Comparison of ENCODE assay signal across 18 cellular contexts in the genomic region with DNA sequence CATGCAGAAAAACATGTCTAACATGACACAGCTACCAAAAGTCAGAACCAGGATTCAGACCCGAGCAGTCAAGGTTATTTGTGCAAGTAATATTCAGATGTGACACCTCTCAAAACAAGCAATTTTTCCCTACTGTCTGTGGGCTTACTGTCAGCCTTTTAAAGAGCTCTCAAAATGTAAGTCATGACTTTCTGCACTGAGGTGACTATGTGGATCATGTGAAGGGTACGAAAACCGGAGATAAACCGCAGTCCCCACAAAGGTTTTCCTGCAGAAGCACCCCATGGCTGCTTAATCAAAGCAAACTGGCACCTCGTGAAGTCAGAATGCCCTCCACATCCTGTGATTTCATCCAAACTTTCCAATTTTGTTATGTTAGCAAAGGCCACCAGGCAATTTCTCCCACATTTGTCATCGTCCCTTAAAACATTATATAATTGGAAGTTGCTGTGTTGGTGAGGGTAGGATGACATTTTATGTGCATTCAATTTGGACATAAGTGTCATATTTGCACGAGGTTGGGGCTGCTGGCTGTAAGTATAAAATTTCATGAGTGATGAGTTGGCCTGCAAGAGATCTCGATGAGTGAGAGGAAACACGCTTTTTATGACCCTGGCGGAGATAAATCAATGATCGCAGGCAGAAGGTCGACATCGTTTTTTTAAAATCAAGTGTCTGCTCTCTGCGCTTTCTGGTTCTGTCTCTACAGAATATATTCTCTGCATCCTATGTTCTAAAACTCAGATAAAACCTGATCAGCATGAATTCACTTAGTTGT.
DNase-seq lines count a peak whose midpoint lies in the region.
"Had no signal": no experiment of that assay in that cellular context is flagged by ENCODE, and none has a peak within 500 bp of the region (broad histone marks: within the 10 kb centered on the region; RNA-seq: fewer than 3 reads in every experiment).

No MANE protein-coding gene starts in this region.

- DNase-seq in Daoy (ENCODE audit: low read depth), result peak; percentile 57
- DNase-seq in HT1080 (ENCODE audit: low read depth), result peak; percentile 19
- peak; percentile 57 for DNase-seq in NCI-H187 treated with DMSO at 0.1 percent for 48 hours (lab: John Stamatoyannopoulos, UW)
- DNase-seq in left kidney (ENCODE audit: low read depth, low spot score), result peak; percentile 39
- DNase-seq in NCI-H2081 treated with DMSO at 0.1 percent for 48 hours (lab: John Stamatoyannopoulos, UW), result no peak
- no peak for DNase-seq in NCI-H69 (lab: John Stamatoyannopoulos, UW)
- DNase-seq in NCI-H446 (lab: John Stamatoyannopoulos, UW), result no peak
- DNase-seq: ACHN; CD8-positive, alpha-beta T cell; EL; GOT3; HCEC 1CT; Kasumi-1; MG63; NCI-H1048; NCI-H1694; NCI-H345; T-cell had no signal

Comparison
In these comparisons a context has a peak if more than half of its experiments do, and no peak if none do; other contexts are left out.
1. DNase-seq: peak in Daoy (single experiment), HT1080 (single experiment), NCI-H187 treated with DMSO at 0.1 percent for 48 hours (single experiment) and left kidney (single experiment); none in NCI-H2081 treated with DMSO at 0.1 percent for 48 hours (single experiment), NCI-H69 (single experiment) and NCI-H446 (0 of 2).